20 cellular contexts compared by ENCODE assay signal in genomic region chr12:6919588-6919987, GRCh38. TPM values are rescaled to one million over a fixed set of nuclear protein-coding genes. Genes with fewer than 3 reads are reported as not detected.
DNase-seq lines count a peak whose midpoint lies in the region; ATAC-seq and TF ChIP-seq lines count a peak whose summit lies in the region.
"Had no signal": no experiment of that assay in that cellular context is flagged by ENCODE, and none has a peak within 500 bp of the region (broad histone marks: within the 10 kb centered on the region; RNA-seq: fewer than 3 reads in every experiment).

No MANE protein-coding gene starts in this region.

- peaks cover 2 to 52% (median 41%) of the 10 kb centered on the region in 6 donors for H3K4me1 ChIP-seq in spleen

- TF ChIP-seq CTCF in chondrocyte (IDR thresholded peaks at IDR 0.05) (peak; percentile 13), spleen (IDR thresholded peaks at IDR 0.05 in 8 of 11, conservative IDR thresholded peaks at IDR 0.05 in 3 of 11) (no peak)

- no peak overlapping the region for H3K4me3 ChIP-seq in spleen
- H3K4me3 ChIP-seq: breast epithelium, gastrocnemius medialis, ovary, skin epidermis, stomach had no signal

- peaks cover 0 to 31% (median 3%) of the 10 kb centered on the region in 6 donors for H3K36me3 ChIP-seq in spleen
- H3K36me3 ChIP-seq: breast epithelium, gastrocnemius medialis, ovary had no signal

- peaks cover 31% of the 10 kb centered on the region for H3K4me1 Mint-ChIP-seq in activated naive CD4-positive, alpha-beta T cell treated with anti-CD3 and anti-CD28 coated beads for 36 hours (ENCODE audit: low read depth)
- peaks cover 42% of the 10 kb centered on the region for H3K4me1 Mint-ChIP-seq in activated naive CD4-positive, alpha-beta T cell treated with anti-CD3 and anti-CD28 coated beads, Interleukin-2, amount 10 ng/mL, durations not matched to agents 7 days and 5 days
- peaks cover 28% of the 10 kb centered on the region for H3K4me1 Mint-ChIP-seq in chondrocyte (ENCODE audit: low read depth)
- H3K4me1 Mint-ChIP-seq in T-cell, result peaks cover 24 to 42% (median 29%) of the 10 kb centered on the region in 3 donors

- peak overlapping the region; percentile 60 for H3K27ac Mint-ChIP-seq in activated naive CD4-positive, alpha-beta T cell treated with anti-CD3 and anti-CD28 coated beads for 36 hours
- no peak overlapping the region for H3K27ac Mint-ChIP-seq in activated naive CD4-positive, alpha-beta T cell treated with anti-CD3 and anti-CD28 coated beads, Interleukin-2, amount 10 ng/mL, durations not matched to agents 7 days and 5 days
- H3K27ac Mint-ChIP-seq in chondrocyte (ENCODE audit: unreplicated experiment) (no peak overlapping the region), T-cell (no peak overlapping the region)

- ATAC-seq in T-cell (replicated peaks in 1 of 4), result no peak
- ATAC-seq: activated CD4-positive, CD25-positive, alpha-beta regulatory T cell treated with anti-CD3 and anti-CD28 coated beads, Interleukin-2, amount 50 U/mL, for 24 hours; gastrocnemius medialis had no signal

- POLR2A ChIA-PET in HEK293T (lab: Yijun Ruan, JAX) (interaction anchor here (1.1 kb wide), 1 partner anchor 10 kb away, joined by 3 read pairs; no protein-coding TSS in a partner anchor), T-cell (lab: Charles Lee) (no interaction called here)

- no peak for DNase-seq in activated naive CD4-positive, alpha-beta T cell treated with anti-CD3 and anti-CD28 coated beads for 36 hours
- no peak for DNase-seq in activated naive CD4-positive, alpha-beta T cell treated with anti-CD3 and anti-CD28 coated beads, Interleukin-2, amount 10 ng/mL, durations not matched to agents 7 days and 5 days
- DNase-seq in OCI-M1 (lab: John Stamatoyannopoulos, UW) (peak; percentile 40), chondrocyte (ENCODE audit: low spot score) (peak; percentile 66), spleen (peak; percentile 50), HEK293T (ENCODE audit: extremely low spot score) (no peak), T-cell (no peak), NCI-H1436 treated with DMSO at 0.1 percent for 48 hours (lab: John Stamatoyannopoulos, UW) (no peak)
- DNase-seq: effector memory CD4-positive, alpha-beta T cell; gastrocnemius medialis; GOT3; midbrain; NCI-H1694; NCI-H524; stomach had no signal

- WGBS in spleen, 5 donors, result 63 to 73% (median 65%) methylated on average over 7 of the region's 7 CpGs

- peaks cover 0 to 13% (median 0%) of the 10 kb centered on the region in 7 donors for H3K27me3 ChIP-seq in spleen (replicated peaks in 1 of 7)
- H3K27me3 ChIP-seq: breast epithelium, ovary had no signal

- H3K9me3 Mint-ChIP-seq in activated naive CD4-positive, alpha-beta T cell treated with anti-CD3 and anti-CD28 coated beads for 36 hours, result no peaks in the 10 kb centered on the region
- no peaks in the 10 kb centered on the region for H3K9me3 Mint-ChIP-seq in activated naive CD4-positive, alpha-beta T cell treated with anti-CD3 and anti-CD28 coated beads, Interleukin-2, amount 10 ng/mL, durations not matched to agents 7 days and 5 days
- H3K9me3 Mint-ChIP-seq in chondrocyte (ENCODE audit: low read depth) (no peaks in the 10 kb centered on the region), T-cell (no peaks in the 10 kb centered on the region)

- peak overlapping the region in 1 of 8 donors; percentile 27 for H3K27ac ChIP-seq in spleen
- H3K27ac ChIP-seq: breast epithelium, gastrocnemius medialis, HL-60, ovary, skin epidermis, stomach had no signal

- no peak overlapping the region for H3K4me3 Mint-ChIP-seq in activated naive CD4-positive, alpha-beta T cell treated with anti-CD3 and anti-CD28 coated beads for 36 hours
- no peak overlapping the region for H3K4me3 Mint-ChIP-seq in activated naive CD4-positive, alpha-beta T cell treated with anti-CD3 and anti-CD28 coated beads, Interleukin-2, amount 10 ng/mL, durations not matched to agents 7 days and 5 days
- no peak overlapping the region for H3K4me3 Mint-ChIP-seq in chondrocyte (ENCODE audit: unreplicated experiment)
- H3K4me3 Mint-ChIP-seq in T-cell, result no peak overlapping the region

- H3K36me3 Mint-ChIP-seq in activated naive CD4-positive, alpha-beta T cell treated with anti-CD3 and anti-CD28 coated beads for 36 hours (ENCODE audit: low read depth), result peaks cover 26% of the 10 kb centered on the region
- peaks cover 40% of the 10 kb centered on the region for H3K36me3 Mint-ChIP-seq in activated naive CD4-positive, alpha-beta T cell treated with anti-CD3 and anti-CD28 coated beads, Interleukin-2, amount 10 ng/mL, durations not matched to agents 7 days and 5 days
- H3K36me3 Mint-ChIP-seq in chondrocyte (ENCODE audit: low read depth) (peaks cover 9% of the 10 kb centered on the region), T-cell (peaks cover 30% of the 10 kb centered on the region)

- no peak for TF ChIP-seq POLR2A in spleen (IDR thresholded peaks at IDR 0.05)

- H3K27me3 Mint-ChIP-seq in activated naive CD4-positive, alpha-beta T cell treated with anti-CD3 and anti-CD28 coated beads for 36 hours (ENCODE audit: low read depth), result no peaks in the 10 kb centered on the region
- no peaks in the 10 kb centered on the region for H3K27me3 Mint-ChIP-seq in activated naive CD4-positive, alpha-beta T cell treated with anti-CD3 and anti-CD28 coated beads, Interleukin-2, amount 10 ng/mL, durations not matched to agents 7 days and 5 days
- no peaks in the 10 kb centered on the region for H3K27me3 Mint-ChIP-seq in chondrocyte (ENCODE audit: low read depth)
- H3K27me3 Mint-ChIP-seq in T-cell, result no peaks in the 10 kb centered on the region

- CTCF ChIA-PET in activated naive CD4-positive, alpha-beta T cell treated with anti-CD3 and anti-CD28 coated beads for 36 hours (lab: Charles Lee), result interaction anchor here (0.5 to 1.5 kb wide), 2 partner anchors 18 to 872 kb away, joined by 3 to 4 read pairs; no protein-coding TSS in a partner anchor
- CTCF ChIA-PET in activated naive CD4-positive, alpha-beta T cell treated with anti-CD3 and anti-CD28 coated beads, Interleukin-2, amount 10 ng/mL, durations not matched to agents 7 days and 5 days (lab: Charles Lee), result interaction anchor here (0.8 to 1.1 kb wide), 2 partner anchors 10 to 47 kb away, joined by 3 to 5 read pairs; partner anchors contain the start of gene SPSB2
- CTCF ChIA-PET in HEK293T (lab: Yijun Ruan, JAX) (interaction anchor here (0.7 to 1.0 kb wide), 3 partner anchors 9 to 50 kb away, joined by 3 read pairs; no protein-coding TSS in a partner anchor), T-cell (lab: Charles Lee) (interaction anchor here in 1 of 2 donors (0.9 kb wide), 1 partner anchor 15 kb away, joined by 3 read pairs; the partner anchor contains the start of gene LRRC23)

- no peaks in the 10 kb centered on the region for H3K9me3 ChIP-seq in spleen
- H3K9me3 ChIP-seq: breast epithelium, gastrocnemius medialis, ovary, stomach had no signal

- intact Hi-C loops in activated naive CD4-positive, alpha-beta T cell treated with anti-CD3 and anti-CD28 coated beads for 36 hours (cut with micrococcal nuclease), result no loop called here
- intact Hi-C loops in spleen (cut with DNase I; ENCODE audit: low total_unique reads), result no loop called here

TF ChIP-seq in HEK293T, 16 proteins besides CTCF, POLR2A, EP300 and RAD21:
- TF ChIP-seq L3MBTL2 (conservative IDR thresholded peaks at IDR 0.05), result no peak
- TF ChIP-seq PKNOX1 (IDR thresholded peaks at IDR 0.05), result no peak
- no peak for TF ChIP-seq FOXM1 (IDR thresholded peaks at IDR 0.05; ENCODE audit: borderline replicate concordance)
- TF ChIP-seq ELF4 (IDR thresholded peaks at IDR 0.05), result no peak
- TF ChIP-seq ZNF384 (IDR thresholded peaks at IDR 0.05), result no peak
- no peak for TF ChIP-seq TARDBP (IDR thresholded peaks at IDR 0.05)
- no peak for TF ChIP-seq FOXK2 (IDR thresholded peaks at IDR 0.05)
- TF ChIP-seq CTBP1 (IDR thresholded peaks at IDR 0.05; ENCODE audit: borderline replicate concordance), result no peak
- no peak for TF ChIP-seq LEF1 (IDR thresholded peaks at IDR 0.05; ENCODE audit: borderline replicate concordance)

RNA-seq across cellular contexts. Expression of gene ENO2, which starts 5.2 kb away (rescaled TPM):
- total RNA-seq in activated naive CD4-positive, alpha-beta T cell treated with anti-CD3 and anti-CD28 coated beads for 36 hours, result 100 to 1,000 TPM; 128 to 131 TPM
- total RNA-seq in chondrocyte (22.2 to 60.8 TPM (median 58.6 TPM) in 3 replicates), spleen (10 to 100 TPM in 6 of 7 donors, 1 to 10 TPM in 1; 7.6 to 37.7 (median 25.0) TPM), T-cell (100 to 1,000 TPM in 4 of 5 donors, 10 to 100 TPM in 1; 87.2 to 176 (median 148) TPM)
- 10 to 100 TPM; 11.5 to 41.3 (median 29.1) TPM for polyA plus RNA-seq in spleen

RNA-seq across cellular contexts. Expression of gene ATN1, which starts 8.2 kb away (rescaled TPM):
- total RNA-seq in activated naive CD4-positive, alpha-beta T cell treated with anti-CD3 and anti-CD28 coated beads for 36 hours, result 10 to 100 TPM; 20.1 to 22.2 TPM
- total RNA-seq in chondrocyte, result 103 to 110 TPM (median 106 TPM) in 3 replicates
- total RNA-seq in spleen, result 100 to 1,000 TPM in 1 of 7 donors, 10 to 100 TPM in 6; 64.7 to 112 (median 81.7) TPM
- polyA plus RNA-seq in spleen, result 10 to 100 TPM; 10.1 to 42.0 (median 21.4) TPM
- 10 to 100 TPM; 34.7 to 44.3 (median 41.7) TPM for total RNA-seq in T-cell

RNA-seq across cellular contexts. Expression of gene LRRC23, which starts 15.0 kb away (rescaled TPM):
- 1 to 10 TPM; 6.3 to 6.4 TPM for total RNA-seq in activated naive CD4-positive, alpha-beta T cell treated with anti-CD3 and anti-CD28 coated beads for 36 hours
- total RNA-seq in chondrocyte, result 6.3 to 9.3 TPM (median 7.6 TPM) in 3 replicates
- 1 to 10 TPM; 3.1 to 9.6 (median 5.9) TPM for total RNA-seq in spleen
- polyA plus RNA-seq in spleen, result 10 to 100 TPM in 1 of 3 donors, 1 to 10 TPM in 2; 7.0 to 10.1 (median 7.5) TPM
- 10 to 100 TPM in 2 of 5 donors, 1 to 10 TPM in 3; 8.7 to 13.6 (median 8.8) TPM for total RNA-seq in T-cell

RNA-seq across cellular contexts. Expression of gene RNU7-1, which starts 24.0 kb away (rescaled TPM):
- total RNA-seq in activated naive CD4-positive, alpha-beta T cell treated with anti-CD3 and anti-CD28 coated beads for 36 hours, result not detected
- total RNA-seq in chondrocyte, result not detected in 3 replicates
- total RNA-seq in spleen, result not detected
- polyA plus RNA-seq in spleen, result not detected
- not detected for total RNA-seq in T-cell
- total RNA-seq: breast epithelium, gastrocnemius medialis, ovary, stomach had no signal
- polyA plus RNA-seq: ovary, stomach had no signal

RNA-seq across cellular contexts. Expression of gene C12orf57, which starts 24.2 kb away (rescaled TPM):
- 100 to 1,000 TPM; 242 to 245 TPM for total RNA-seq in activated naive CD4-positive, alpha-beta T cell treated with anti-CD3 and anti-CD28 coated beads for 36 hours
- total RNA-seq in chondrocyte (230 to 244 TPM (median 233 TPM) in 3 replicates), spleen (100 to 1,000 TPM in 6 of 7 donors, 10 to 100 TPM in 1; 79.2 to 364 (median 116) TPM), T-cell (100 to 1,000 TPM; 256 to 466 (median 412) TPM)
- 100 to 1,000 TPM; 181 to 323 (median 242) TPM for polyA plus RNA-seq in spleen

Comparison
In these comparisons a context has a peak if more than half of its experiments do, and no peak if none do; other contexts are left out.
1. DNase-seq: peak in OCI-M1 (single experiment), chondrocyte (single experiment) and spleen (single experiment); none in activated naive CD4-positive, alpha-beta T cell treated with anti-CD3 and anti-CD28 coated beads for 36 hours (single experiment), activated naive CD4-positive, alpha-beta T cell treated with anti-CD3 and anti-CD28 coated beads, Interleukin-2, amount 10 ng/mL, durations not matched to agents 7 days and 5 days (single experiment), HEK293T (single experiment), T-cell (0 of 34) and NCI-H1436 treated with DMSO at 0.1 percent for 48 hours (single experiment).